ENCODE assay signal across 8 cellular contexts in the genomic region with DNA sequence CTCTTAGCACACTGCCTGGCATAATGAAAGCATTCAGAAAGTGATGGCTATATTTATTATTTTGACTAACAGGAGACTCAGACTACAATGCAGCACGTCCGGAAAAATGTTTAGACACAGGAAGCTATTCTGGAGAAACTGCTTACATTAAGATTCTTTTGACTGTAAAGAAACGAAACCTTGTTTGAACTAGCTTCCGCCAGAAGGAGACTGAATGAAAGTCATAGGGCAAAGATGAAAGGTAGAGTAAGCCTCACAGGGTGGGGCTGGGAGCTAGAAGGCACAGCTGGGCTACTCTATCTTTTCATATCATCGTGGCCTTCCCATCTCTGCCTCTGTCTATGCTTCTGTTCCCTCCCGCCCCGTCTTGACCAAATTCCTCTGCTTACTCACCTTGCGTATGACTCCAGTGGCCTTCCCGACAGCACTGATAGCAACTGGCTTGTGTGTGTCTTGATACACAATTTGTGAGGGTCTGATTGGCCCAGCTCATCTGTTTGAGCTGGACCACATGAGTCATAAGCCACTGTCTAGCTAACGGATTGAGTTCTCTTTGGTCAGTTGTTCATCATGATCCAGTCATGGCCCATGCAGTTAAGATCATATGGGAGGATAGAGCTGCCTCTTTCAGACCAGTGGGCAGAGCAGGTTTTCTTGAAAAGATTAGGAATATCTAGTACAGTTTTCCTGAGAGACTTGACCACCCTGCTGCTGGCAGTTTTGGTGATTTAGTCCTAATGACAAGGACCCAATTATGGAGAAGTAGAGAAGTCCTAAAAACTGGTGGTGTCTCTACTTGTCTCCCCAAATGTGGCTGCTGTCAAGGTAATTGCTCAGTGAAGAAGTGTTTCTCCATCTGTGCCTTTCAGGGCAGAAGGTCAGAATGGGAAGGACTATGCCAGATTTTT.
A peak's percentile ranks its signal among the peaks of the same experiment; 100 is the strongest.
DNase-seq lines count a peak whose midpoint lies in the region; ATAC-seq, FAIRE-seq and TF ChIP-seq lines count a peak whose summit lies in the region.

No MANE protein-coding gene starts in this region.

- H3K4me1 ChIP-seq in effector memory CD4-positive, alpha-beta T cell (ENCODE audit: control insufficient read depth, insufficient read depth, low read length, poor library complexity, severe bottlenecking), result peaks cover 10% of the 10 kb centered on the region

- H3K9me3 ChIP-seq in effector memory CD4-positive, alpha-beta T cell (ENCODE audit: control insufficient read depth, low read length), result no peaks in the 10 kb centered on the region

- no peaks in the 10 kb centered on the region for H3K27me3 Mint-ChIP-seq in WTC11 (ENCODE audit: low read depth)

- CTCF ChIA-PET in WTC11 (lab: Charles Lee), result interaction anchor here (1.3 kb wide), 1 partner anchor 100 kb away, joined by 3 read pairs; no protein-coding TSS in a partner anchor

- TF ChIP-seq POLR2A in H54 (IDR thresholded peaks at IDR 0.05; ENCODE audit: low read depth, low read length), result peak; percentile 76

- peaks cover 18% of the 10 kb centered on the region for H3K9me3 Mint-ChIP-seq in WTC11

- no peaks in the 10 kb centered on the region for H3K36me3 ChIP-seq in effector memory CD4-positive, alpha-beta T cell (ENCODE audit: control insufficient read depth, insufficient read depth, low read length)

- H3K27ac ChIP-seq in effector memory CD4-positive, alpha-beta T cell (ENCODE audit: insufficient read depth, low read length, poor library complexity, severe bottlenecking), result peak overlapping the region; percentile 47

- H3K4me3 Mint-ChIP-seq in WTC11, result no peak overlapping the region

- no peak for ATAC-seq in WTC11

- H3K27ac Mint-ChIP-seq in WTC11, result 0 out of 2 replicates have a peak overlapping the region, but pooled peaks have one; percentile 60

- peak overlapping the region; percentile 4 for H3K4me3 ChIP-seq in effector memory CD4-positive, alpha-beta T cell (ENCODE audit: insufficient read depth, low read depth, low read length, poor library complexity, severe bottlenecking)

- peaks cover 17% of the 10 kb centered on the region for H3K36me3 Mint-ChIP-seq in WTC11

- POLR2A ChIA-PET in WTC11 (lab: Charles Lee), result no interaction called here

- no peak for TF ChIP-seq CTCF in WTC11 (IDR thresholded peaks at IDR 0.05)

- peaks cover 10% of the 10 kb centered on the region for H3K4me1 Mint-ChIP-seq in WTC11

- no peaks in the 10 kb centered on the region for H3K27me3 ChIP-seq in effector memory CD4-positive, alpha-beta T cell (replicated peaks; ENCODE audit: control insufficient read depth, insufficient read depth, low read length, poor library complexity, severe bottlenecking)

- DNase-seq in H54 (ENCODE audit: insufficient read length, low spot score) (peak; percentile 70), WTC11 (ENCODE audit: low spot score) (no peak), renal cortical epithelial cell (ENCODE audit: low read depth) (peak; percentile 82), middle frontal gyrus (ENCODE audit: extremely low spot score, low spot score) (no peak), DMS 273 treated with DMSO at 0.1 percent for 48 hours (lab: John Stamatoyannopoulos, UW) (no peak), SIG-M5 (lab: John Stamatoyannopoulos, UW) (no peak), HUDEP-2 (lab: John Stamatoyannopoulos, UW; ENCODE audit: unreplicated experiment in 76 of 76) (no peak)
- peak in 2 of 3 donors; percentile 6 to 15 for DNase-seq in effector memory CD4-positive, alpha-beta T cell

- peak; percentile 100 for FAIRE-seq in H54 (lab: Jason Lieb, UNC)

TF ChIP-seq in WTC11, 78 proteins besides CTCF, POLR2A, EP300 and RAD21:
- no peak for TF ChIP-seq RELA (CRISPR knock-in tag; IDR thresholded peaks at IDR 0.05; ENCODE audit: borderline replicate concordance)
- no peak for TF ChIP-seq NFE2L1 (CRISPR knock-in tag; IDR thresholded peaks at IDR 0.05)
- TF ChIP-seq JAZF1 (CRISPR knock-in tag; IDR thresholded peaks at IDR 0.05), result no peak
- TF ChIP-seq CREM (CRISPR knock-in tag; IDR thresholded peaks at IDR 0.05), result no peak
- no peak for TF ChIP-seq FOXJ3 (CRISPR knock-in tag; IDR thresholded peaks at IDR 0.05; ENCODE audit: borderline replicate concordance)

Comparison
In these comparisons a context has a peak if more than half of its experiments do, and no peak if none do; other contexts are left out.
1. DNase-seq: peak in H54 (single experiment), effector memory CD4-positive, alpha-beta T cell (2 of 3) and renal cortical epithelial cell (single experiment); none in WTC11 (single experiment), middle frontal gyrus (single experiment), DMS 273 treated with DMSO at 0.1 percent for 48 hours (single experiment), SIG-M5 (single experiment) and HUDEP-2 (0 of 76).